In the genomic region with DNA sequence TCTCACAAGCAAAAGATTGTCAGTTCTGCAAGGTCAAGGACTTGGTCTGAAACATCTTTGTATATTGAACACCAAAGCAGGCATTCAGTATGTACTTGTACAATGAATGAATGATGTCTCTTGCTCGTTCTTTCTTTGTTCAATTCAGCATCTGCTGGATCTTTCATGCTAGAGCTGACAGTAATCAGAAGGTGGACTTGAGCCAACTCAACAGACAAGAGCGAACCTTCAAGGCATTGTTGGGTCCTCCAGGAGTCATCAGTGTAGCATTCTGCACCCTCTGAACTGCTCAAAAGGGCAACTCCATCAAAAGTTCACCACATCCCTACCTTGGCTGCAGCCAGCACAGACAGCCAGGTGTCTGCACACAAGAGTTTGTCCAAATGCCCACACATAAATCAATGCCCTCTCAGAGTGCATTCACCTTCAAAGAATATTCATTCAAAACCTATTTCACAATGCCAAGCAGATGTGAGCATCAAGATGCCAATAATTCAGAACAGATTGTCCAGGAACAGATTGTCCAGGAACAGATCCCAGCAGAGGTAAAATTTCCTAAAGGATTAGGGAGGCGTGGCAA, we compare ENCODE assay signal across 15 cellular contexts.
DNase-seq lines count a peak whose midpoint lies in the region; ATAC-seq and TF ChIP-seq lines count a peak whose summit lies in the region.
"Had no signal": no experiment of that assay in that cellular context is flagged by ENCODE, and none has a peak within 500 bp of the region (broad histone marks: within the 10 kb centered on the region; RNA-seq: fewer than 3 reads in every experiment).

No MANE protein-coding gene starts in this region.

- peak; percentile 67 for ATAC-seq in left lobe of liver
- ATAC-seq: A549 had no signal

- H3K27me3 Mint-ChIP-seq in progenitor cell of endocrine pancreas = peaks cover 8% of the 10 kb centered on the region
- H3K27me3 Mint-ChIP-seq: CD4-positive, alpha-beta memory T cell had no signal

- DNase-seq in DMS 273 (lab: John Stamatoyannopoulos, UW; ENCODE audit: unreplicated experiment) = peak; percentile 36
- DNase-seq in DMS 273 treated with DMSO at 0.1 percent for 48 hours (lab: John Stamatoyannopoulos, UW) = no peak
- DNase-seq in G401 (ENCODE audit: low spot score) = peak; percentile 73
- peak; percentile 2 for DNase-seq in NCI-H82 treated with DMSO at 0.1 percent for 48 hours (lab: John Stamatoyannopoulos, UW; ENCODE audit: unreplicated experiment)
- DNase-seq in left lobe of liver (ENCODE audit: low spot score) = no peak
- DNase-seq in GOT3 (lab: John Stamatoyannopoulos, UW) = no peak
- DNase-seq in T-helper 2 cell = no peak
- no peak for DNase-seq in progenitor cell of endocrine pancreas (ENCODE audit: low spot score, unreplicated experiment)
- DNase-seq: CD4-positive, alpha-beta memory T cell; DMS53; DND-41; EL; H9 had no signal

- no peak overlapping the region for H3K4me3 Mint-ChIP-seq in progenitor cell of endocrine pancreas (ENCODE audit: low read depth)
- H3K4me3 Mint-ChIP-seq: CD14-positive monocyte; CD4-positive, alpha-beta memory T cell; H9 had no signal

- no peak for TF ChIP-seq CTCF in progenitor cell of endocrine pancreas (IDR thresholded peaks at IDR 0.05; ENCODE audit: unreplicated experiment)

- H3K4me1 Mint-ChIP-seq in progenitor cell of endocrine pancreas (ENCODE audit: low read depth) = no peaks in the 10 kb centered on the region
- H3K4me1 Mint-ChIP-seq: CD14-positive monocyte; CD4-positive, alpha-beta memory T cell had no signal

- no peak overlapping the region for H3K27ac Mint-ChIP-seq in progenitor cell of endocrine pancreas
- H3K27ac Mint-ChIP-seq: CD14-positive monocyte; CD4-positive, alpha-beta memory T cell; H9 had no signal

- in situ Hi-C loops in G401 (cut with HindIII; ENCODE audit: low sequenced_read_pairs) = no loop called here

- H3K36me3 Mint-ChIP-seq in progenitor cell of endocrine pancreas (ENCODE audit: insufficient read depth) = no peaks in the 10 kb centered on the region
- H3K36me3 Mint-ChIP-seq: CD14-positive monocyte; CD4-positive, alpha-beta memory T cell had no signal

- peaks cover 7% of the 10 kb centered on the region for H3K9me3 Mint-ChIP-seq in progenitor cell of endocrine pancreas (ENCODE audit: low read depth)

Comparison
In these comparisons a context has a peak if more than half of its experiments do, and no peak if none do; other contexts are left out.
1. DNase-seq: peak in DMS 273 (single experiment), G401 (single experiment) and NCI-H82 treated with DMSO at 0.1 percent for 48 hours (single experiment); none in DMS 273 treated with DMSO at 0.1 percent for 48 hours (single experiment), left lobe of liver (single experiment), GOT3 (single experiment), T-helper 2 cell (0 of 5) and progenitor cell of endocrine pancreas (single experiment).